Comparison of ENCODE assay signal across 16 cellular contexts in the genomic region with DNA sequence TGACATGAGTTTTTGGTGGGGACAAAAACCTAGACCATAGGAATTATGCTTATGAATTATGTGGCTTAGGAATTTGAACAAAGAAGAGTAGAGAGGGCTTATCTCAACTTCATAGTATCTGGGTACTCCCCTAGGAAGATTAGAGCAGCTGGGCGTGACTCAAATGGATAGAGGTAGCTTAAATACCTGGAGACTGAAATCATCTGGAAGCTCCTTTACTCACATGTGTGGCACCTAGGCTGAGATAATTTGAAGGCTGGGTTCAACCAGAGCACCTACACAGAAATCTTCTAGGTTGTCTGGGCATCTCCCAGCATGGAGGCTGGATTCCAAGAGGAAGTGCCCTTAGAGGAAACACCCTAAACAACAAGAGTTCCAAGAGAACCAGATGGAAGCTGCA.
DNase-seq lines count a peak whose midpoint lies in the region; ATAC-seq, FAIRE-seq and TF ChIP-seq lines count a peak whose summit lies in the region.
"Had no signal": no experiment of that assay in that cellular context is flagged by ENCODE, and none has a peak within 500 bp of the region (broad histone marks: within the 10 kb centered on the region; RNA-seq: fewer than 3 reads in every experiment).

No MANE protein-coding gene starts in this region.

- H2BK5ac ChIP-seq in trophoblast cell (ENCODE audit: low read depth, low read length, poor library complexity), result no peak overlapping the region

- TF ChIP-seq CTCF in RWPE2 (IDR thresholded peaks at IDR 0.05; ENCODE audit: poor library complexity, severe bottlenecking) (no peak), keratinocyte (optimal IDR thresholded peaks at IDR 0.05 in 1 of 3, IDR thresholded peaks at IDR 0.05 in 1 of 3, conservative IDR thresholded peaks at IDR 0.05 in 1 of 3; ENCODE audit: extremely low read depth in 1 of 3, insufficient read depth in 2 of 3, low read length in 3 of 3) (no peak), foreskin fibroblast (IDR thresholded peaks at IDR 0.05; ENCODE audit: low read depth, low read length) (no peak)

- H3K4ac ChIP-seq in trophoblast cell (ENCODE audit: low read depth, low read length), result no peak overlapping the region

- no peak overlapping the region for H3K14ac ChIP-seq in trophoblast cell (ENCODE audit: low read length)

- no peak overlapping the region for H2BK12ac ChIP-seq in trophoblast cell (ENCODE audit: low read length)

- H2AK5ac ChIP-seq in trophoblast cell (ENCODE audit: low read length), result no peak overlapping the region

- no peak overlapping the region for H4K91ac ChIP-seq in trophoblast cell (ENCODE audit: low read depth, low read length)

- WGBS in trophoblast cell (ENCODE audit: extremely low coverage, insufficient coverage, insufficient read length), result no CpG with 5 or more reads among the region's 1 CpG

- H3K4me3 ChIP-seq in RWPE2 (ENCODE audit: severe bottlenecking) (no peak overlapping the region), keratinocyte (ENCODE audit: control insufficient read depth in 2 of 3, extremely low read depth in 1 of 3, insufficient read depth in 2 of 3, low read depth in 1 of 3, low read length in 3 of 3) (no peak overlapping the region), trophoblast cell (ENCODE audit: low read depth, low read length) (no peak overlapping the region), foreskin fibroblast (ENCODE audit: low read depth in 1 of 2, low read length in 2 of 2) (no peak overlapping the region)
- H3K4me3 ChIP-seq: BLaER1 had no signal

- H3K27me3 ChIP-seq in RWPE2 (ENCODE audit: insufficient read depth, poor library complexity, severe bottlenecking) (no peaks in the 10 kb centered on the region), keratinocyte (ENCODE audit: control insufficient read depth, extremely low read depth, insufficient read depth, low read length) (no peaks in the 10 kb centered on the region), trophoblast cell (ENCODE audit: insufficient read depth, low read length) (no peaks in the 10 kb centered on the region)
- H3K27me3 ChIP-seq: BLaER1 had no signal

- H2AFZ ChIP-seq in keratinocyte (ENCODE audit: control insufficient read depth, low read length) (peak overlapping the region; percentile 37), trophoblast cell (ENCODE audit: insufficient read depth, low read length, poor library complexity) (no peak overlapping the region)

- no peaks in the 10 kb centered on the region for H3K79me2 ChIP-seq in keratinocyte (ENCODE audit: control insufficient read depth, insufficient read depth, low read length)
- no peaks in the 10 kb centered on the region for H3K79me2 ChIP-seq in trophoblast cell (ENCODE audit: control insufficient read depth, insufficient read depth, low read length, poor library complexity)

- no peaks in the 10 kb centered on the region for H3K9me3 ChIP-seq in RWPE2 (ENCODE audit: severe bottlenecking)
- no peaks in the 10 kb centered on the region for H3K9me3 ChIP-seq in keratinocyte (ENCODE audit: control insufficient read depth, low read depth, low read length)
- no peaks in the 10 kb centered on the region for H3K9me3 ChIP-seq in trophoblast cell (ENCODE audit: insufficient read depth, low read depth, low read length)
- H3K9me3 ChIP-seq: BLaER1 had no signal

- DNase-seq in NCI-H226 (peak; percentile 98), RWPE2 (ENCODE audit: low spot score) (no peak), keratinocyte (ENCODE audit: low read depth, low spot score) (peak; percentile 23), trophoblast cell (peak; percentile 67 to 68), foreskin fibroblast (no peak)
- no peak for DNase-seq in central memory CD4-positive, alpha-beta T cell
- DNase-seq: 8988T; CD4-positive, alpha-beta memory T cell; DMS153; DMS79; GF-D8; H9 had no signal

- H3K27ac ChIP-seq in RWPE2 (ENCODE audit: poor library complexity, severe bottlenecking) (no peak overlapping the region), keratinocyte (ENCODE audit: control insufficient read depth, insufficient read depth, low read length) (no peak overlapping the region), trophoblast cell (ENCODE audit: low read depth, low read length) (no peak overlapping the region)
- H3K27ac ChIP-seq: BLaER1 had no signal

- H4K8ac ChIP-seq in trophoblast cell (ENCODE audit: low read depth, low read length), result no peak overlapping the region

- peak; percentile 36; the same call in 2 of the 3 replicates for ATAC-seq in RWPE2 (ENCODE audit: low read depth)
- ATAC-seq in GM21737 (IDR thresholded peaks at IDR 0.05; ENCODE audit: unreplicated experiment), result no peak

- H2BK120ac ChIP-seq in trophoblast cell (ENCODE audit: insufficient read depth, low read length, poor library complexity), result no peak overlapping the region

- no peaks in the 10 kb centered on the region for H3K79me1 ChIP-seq in trophoblast cell (ENCODE audit: low read length)

- H3K4me2 ChIP-seq in keratinocyte (ENCODE audit: control insufficient read depth, extremely low read depth, insufficient read depth, low read depth, low read length) (no peak overlapping the region), trophoblast cell (ENCODE audit: low read length) (no peak overlapping the region)
- H3K4me2 ChIP-seq: BLaER1 had no signal

- peak; percentile 73 for FAIRE-seq in keratinocyte (lab: Jason Lieb, UNC)
- FAIRE-seq: H1, HTR-8/SVneo had no signal

- dilution Hi-C loops in keratinocyte (cut with MboI; ENCODE audit: extremely low pct_ligation_motif_present, low sequenced_read_pairs), result no loop called here

- H3K4me1 ChIP-seq in RWPE2 (ENCODE audit: insufficient read depth, poor library complexity, severe bottlenecking), result no peaks in the 10 kb centered on the region
- H3K4me1 ChIP-seq in keratinocyte (ENCODE audit: control insufficient read depth, extremely low read depth, insufficient read depth, low read length), result peaks cover 7% of the 10 kb centered on the region
- H3K4me1 ChIP-seq in trophoblast cell (ENCODE audit: control insufficient read depth in 1 of 2, insufficient read depth in 2 of 2, low read length in 2 of 2), result no peaks in the 10 kb centered on the region
- H3K4me1 ChIP-seq: BLaER1 had no signal

- H3K18ac ChIP-seq in trophoblast cell (ENCODE audit: low read length), result no peak overlapping the region

- H3K36me3 ChIP-seq in RWPE2 (ENCODE audit: low read depth) (no peaks in the 10 kb centered on the region), keratinocyte (ENCODE audit: control insufficient read depth in 2 of 2, extremely low read depth in 1 of 2, insufficient read depth in 2 of 2, low read length in 2 of 2) (no peaks in the 10 kb centered on the region), trophoblast cell (ENCODE audit: control insufficient read depth in 1 of 2, insufficient read depth in 2 of 2, low read length in 2 of 2) (no peaks in the 10 kb centered on the region)
- H3K36me3 ChIP-seq: BLaER1 had no signal

- H3K9ac ChIP-seq in keratinocyte (ENCODE audit: control insufficient read depth, extremely low read depth, insufficient read depth, low read length) (no peak overlapping the region), trophoblast cell (ENCODE audit: low read length) (no peak overlapping the region)
- H3K9ac ChIP-seq: BLaER1 had no signal

- H4K12ac ChIP-seq in trophoblast cell (ENCODE audit: low read depth, low read length), result no peak overlapping the region

- no peak overlapping the region for H3K23ac ChIP-seq in trophoblast cell (ENCODE audit: low read length)

- no peaks in the 10 kb centered on the region for H4K20me1 ChIP-seq in keratinocyte (ENCODE audit: control insufficient read depth, extremely low read depth, insufficient read depth, low read length)
- H4K20me1 ChIP-seq: BLaER1 had no signal

- H3K9me1 ChIP-seq in keratinocyte (ENCODE audit: control insufficient read depth, extremely low read depth, insufficient read depth, low read length), result no peaks in the 10 kb centered on the region

Comparison
In these comparisons a context has a peak if more than half of its experiments do, and no peak if none do; other contexts are left out.
1. DNase-seq: peak in NCI-H226 (single experiment), keratinocyte (single experiment) and trophoblast cell (2 of 2); none in RWPE2 (single experiment), central memory CD4-positive, alpha-beta T cell (single experiment) and foreskin fibroblast (0 of 2).